Comparison of ENCODE assay signal across 13 cellular contexts in the genomic region with DNA sequence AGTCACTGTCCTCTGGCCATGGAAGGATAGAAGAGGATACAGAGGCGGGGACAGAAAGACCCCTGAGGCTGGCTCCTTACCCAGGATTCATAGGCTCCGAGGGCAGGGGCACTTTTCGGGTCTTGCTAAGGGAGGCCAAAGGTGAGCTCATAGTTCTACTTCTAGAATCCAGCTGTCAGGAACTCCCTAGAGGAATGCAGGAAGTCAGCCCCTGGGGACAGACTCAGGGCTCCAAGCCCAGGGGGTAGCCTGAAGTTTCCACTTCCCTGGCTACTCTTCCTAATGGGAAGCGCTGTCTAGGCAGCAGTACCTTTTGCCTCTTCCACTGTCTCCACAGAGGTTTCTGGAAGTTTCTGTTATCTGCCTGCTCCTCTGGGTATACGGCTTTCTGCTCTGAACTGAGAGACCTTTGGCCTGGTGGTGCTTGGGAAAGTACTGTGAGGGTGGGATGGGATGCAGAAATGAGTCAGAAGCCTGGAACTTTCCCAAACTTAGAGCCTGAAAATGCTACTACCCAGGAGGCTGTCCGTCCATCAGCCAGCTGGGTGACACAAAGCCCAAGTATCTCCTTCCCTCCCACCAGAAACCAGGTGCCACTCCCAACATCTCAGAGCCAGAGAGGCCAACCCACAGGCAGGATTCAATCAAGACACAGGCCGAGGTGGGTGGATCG. TPM values are rescaled to one million over a fixed set of nuclear protein-coding genes. Genes with fewer than 3 reads are reported as not detected.
A peak's percentile ranks its signal among the peaks of the same experiment; 100 is the strongest.
DNase-seq lines count a peak whose midpoint lies in the region; ATAC-seq and TF ChIP-seq lines count a peak whose summit lies in the region.
"Had no signal": no experiment of that assay in that cellular context is flagged by ENCODE, and none has a peak within 500 bp of the region (broad histone marks: within the 10 kb centered on the region; RNA-seq: fewer than 3 reads in every experiment).

No MANE protein-coding gene starts in this region.

- no peaks in the 10 kb centered on the region for H3K36me3 ChIP-seq in RWPE2 (ENCODE audit: low read depth)

- H3K4me1 Mint-ChIP-seq in glutamatergic neuron (ENCODE audit: low read depth, unreplicated experiment) (peaks cover 21% of the 10 kb centered on the region), type B pancreatic cell (ENCODE audit: unreplicated experiment) (peaks cover 15% of the 10 kb centered on the region)

- peak overlapping the region; percentile 84 for H3K27ac Mint-ChIP-seq in glutamatergic neuron (ENCODE audit: unreplicated experiment)
- peak overlapping the region; percentile 62 for H3K27ac Mint-ChIP-seq in type B pancreatic cell
- H3K27ac Mint-ChIP-seq: B cell had no signal

- no peaks in the 10 kb centered on the region for H3K9me3 ChIP-seq in RWPE2 (ENCODE audit: severe bottlenecking)

- peaks cover 29% of the 10 kb centered on the region for H3K4me1 ChIP-seq in RWPE2 (ENCODE audit: insufficient read depth, poor library complexity, severe bottlenecking)

- DNase-seq in Right ventricle myocardium inferior (ENCODE audit: missing footprints) (no peak), cardiac septum (ENCODE audit: low spot score) (no peak), RWPE2 (ENCODE audit: low spot score) (no peak), glutamatergic neuron (no peak), type B pancreatic cell (ENCODE audit: extremely low spot score, unreplicated experiment) (no peak), AML-193 (lab: John Stamatoyannopoulos, UW) (no peak), middle frontal gyrus (ENCODE audit: extremely low spot score, low spot score) (no peak)
- DNase-seq: NCI-H1105 treated with DMSO at 0.1 percent for 48 hours, T-helper 2 cell had no signal

- TF ChIP-seq CTCF in RWPE2 (IDR thresholded peaks at IDR 0.05; ENCODE audit: poor library complexity, severe bottlenecking) (no peak), glutamatergic neuron (IDR thresholded peaks at IDR 0.05; ENCODE audit: partially characterized antibody, unreplicated experiment) (no peak), type B pancreatic cell (conservative IDR thresholded peaks at IDR 0.05) (no peak)

- H3K9me3 Mint-ChIP-seq in glutamatergic neuron (ENCODE audit: unreplicated experiment) = no peaks in the 10 kb centered on the region
- no peaks in the 10 kb centered on the region for H3K9me3 Mint-ChIP-seq in type B pancreatic cell

- peak overlapping the region; percentile 46 for H3K4me3 Mint-ChIP-seq in glutamatergic neuron (ENCODE audit: unreplicated experiment)
- H3K4me3 Mint-ChIP-seq in type B pancreatic cell = no peak overlapping the region
- H3K4me3 Mint-ChIP-seq: B cell had no signal

- H3K27me3 Mint-ChIP-seq in glutamatergic neuron (ENCODE audit: unreplicated experiment) = peaks cover 9% of the 10 kb centered on the region
- no peaks in the 10 kb centered on the region for H3K27me3 Mint-ChIP-seq in type B pancreatic cell
- H3K27me3 Mint-ChIP-seq: B cell had no signal

- H3K36me3 Mint-ChIP-seq in glutamatergic neuron (ENCODE audit: unreplicated experiment) (no peaks in the 10 kb centered on the region), type B pancreatic cell (no peaks in the 10 kb centered on the region)

- peak overlapping the region; percentile 46 for H3K27ac ChIP-seq in RWPE2 (ENCODE audit: poor library complexity, severe bottlenecking)

- no peaks in the 10 kb centered on the region for H3K27me3 ChIP-seq in RWPE2 (ENCODE audit: insufficient read depth, poor library complexity, severe bottlenecking)

- no peak overlapping the region for H3K4me3 ChIP-seq in RWPE2 (ENCODE audit: severe bottlenecking)
- H3K4me3 ChIP-seq: smooth muscle cell had no signal

- ATAC-seq in Right ventricle myocardium inferior = peak; percentile 59
- no peak for ATAC-seq in RWPE2 (ENCODE audit: low read depth)
- no peak for ATAC-seq in HG02870 (IDR thresholded peaks at IDR 0.05; ENCODE audit: unreplicated experiment)

- intact Hi-C loops in Right ventricle myocardium inferior (cut with DNase I) (no loop called here), cardiac septum (cut with DNase I) (no loop called here)

RNA-seq across cellular contexts. Expression of gene UBXN11, which starts 3.6 kb away (rescaled TPM):
- total RNA-seq in Right ventricle myocardium inferior (9.5 TPM), cardiac septum (8.3 TPM), glutamatergic neuron (ENCODE audit: unreplicated experiment) (11.4 TPM), type B pancreatic cell (ENCODE audit: low replicate concordance) (27.1 and 50.5 TPM in 2 replicates)

RNA-seq across cellular contexts. Expression of gene CD52, which starts 14.9 kb away (rescaled TPM):
- total RNA-seq in Right ventricle myocardium inferior (6.5 TPM), cardiac septum (4.6 TPM), glutamatergic neuron (ENCODE audit: unreplicated experiment) (2.8 TPM), type B pancreatic cell (ENCODE audit: low replicate concordance) (0.75 and 0.93 TPM in 2 replicates)
- total RNA-seq: cerebellum, smooth muscle cell had no signal

RNA-seq across cellular contexts. Expression of gene SH3BGRL3, which starts 23.0 kb away (rescaled TPM):
- total RNA-seq in Right ventricle myocardium inferior (50.5 TPM), cardiac septum (55.0 TPM), glutamatergic neuron (ENCODE audit: unreplicated experiment) (412 TPM), type B pancreatic cell (ENCODE audit: low replicate concordance) (78.1 and 105 TPM in 2 replicates)

RNA-seq across cellular contexts. Expression of gene CRYBG2, which starts 51.1 kb away (rescaled TPM):
- not detected for total RNA-seq in Right ventricle myocardium inferior
- not detected for total RNA-seq in cardiac septum
- total RNA-seq in glutamatergic neuron (ENCODE audit: unreplicated experiment) = 2.2 TPM
- 20.0 and 67.7 TPM in 2 replicates for total RNA-seq in type B pancreatic cell (ENCODE audit: low replicate concordance)
